ENCODE assay signal across 24 cellular contexts in the genomic region with DNA sequence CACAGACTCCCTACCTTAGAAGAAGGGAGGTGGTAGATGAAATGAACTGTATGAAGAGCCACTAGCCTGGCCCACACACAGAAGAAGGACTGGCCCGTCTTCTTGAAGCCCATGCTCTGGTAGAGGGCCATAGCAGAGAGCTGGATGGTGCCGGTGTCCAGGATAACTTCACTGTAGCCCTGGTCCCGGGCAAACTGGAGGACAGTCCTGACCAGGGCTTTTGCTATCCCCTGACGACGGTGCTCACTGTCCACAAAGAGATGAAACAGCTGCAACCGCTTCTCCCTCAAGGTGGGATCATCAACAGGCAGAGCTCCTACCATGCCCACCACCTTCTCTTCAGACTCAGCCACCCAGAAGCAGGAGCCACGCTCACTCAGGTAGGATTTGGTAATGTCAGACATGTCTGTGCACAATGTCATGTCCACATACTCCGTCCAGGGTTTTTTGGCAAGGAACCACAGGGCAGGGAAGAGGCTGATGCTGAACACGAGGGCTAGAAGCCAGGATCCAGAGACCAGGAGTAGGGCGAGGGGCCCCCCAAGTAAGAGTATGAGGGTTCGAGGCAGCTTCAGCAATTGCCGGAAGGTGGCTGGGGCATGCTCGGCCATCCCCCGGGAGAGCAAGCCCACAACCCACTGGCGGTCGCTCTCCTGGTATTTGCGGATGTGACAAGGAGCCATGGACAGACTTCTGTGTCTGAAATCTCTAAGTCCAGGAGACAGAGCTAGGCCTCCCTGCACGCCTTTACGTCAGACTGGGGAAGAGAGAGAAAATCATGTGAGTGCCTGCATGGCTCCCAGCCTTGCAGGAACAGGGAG. TPM values are rescaled to one million over a fixed set of nuclear protein-coding genes. Genes with fewer than 3 reads are reported as not detected.
"Had no signal": no experiment of that assay in that cellular context is flagged by ENCODE, and none has a peak within 500 bp of the region (broad histone marks: within the 10 kb centered on the region; RNA-seq: fewer than 3 reads in every experiment).

No MANE protein-coding gene starts in this region.

- H3K4me3 ChIP-seq: breast epithelium, Peyer's patch, SJSA1 had no signal

- H3K27ac ChIP-seq: Peyer's patch, SJSA1, VCaP had no signal

- H3K27me3 ChIP-seq: breast epithelium, Peyer's patch, SJSA1 had no signal

- H3K36me3 ChIP-seq: breast epithelium, Peyer's patch, SJSA1 had no signal

- H3K4me1 ChIP-seq: breast epithelium, SJSA1 had no signal

- H3K9me3 ChIP-seq: breast epithelium, Peyer's patch, SJSA1 had no signal

- DNase-seq: activated CD4-positive, alpha-beta T cell treated with anti-CD3 and anti-CD28 coated beads, Interleukin-2, amount 50 U/mL, for 1 hour; activated CD4-positive, CD25-positive, alpha-beta regulatory T cell; activated CD8-positive, alpha-beta memory T cell treated with anti-CD3 and anti-CD28 coated beads, Interleukin-2, amount 50 U/mL, for 4 hours; activated CD8-positive, alpha-beta T cell treated with anti-CD3 and anti-CD28 coated beads for 36 hours; activated T-cell treated with anti-CD3 and anti-CD28 coated beads, Interleukin-2, amount 50 U/mL, for 72 hours; aorta; IMR-90; Kasumi-1; KBM-7; NCI-H1105 treated with DMSO at 0.1 percent for 48 hours; NCI-H146; NCI-H187 treated with DMSO at 0.1 percent for 48 hours; NCI-H2081 treated with DMSO at 0.1 percent for 48 hours; NCI-H446; NCI-H524; Peyer's patch; SHP77; T-cell; T-helper 2 cell; T1000 had no signal

- ATAC-seq: activated CD8-positive, alpha-beta T cell treated with anti-CD3 and anti-CD28 coated beads for 36 hours; activated T-cell treated with anti-CD3 and anti-CD28 coated beads, Interleukin-2, amount 50 U/mL, for 72 hours; T-cell had no signal

- FAIRE-seq: TTC549 had no signal

RNA-seq across cellular contexts. Expression of a gene that starts 1.1 kb away (rescaled TPM):
- total RNA-seq: activated CD8-positive, alpha-beta T cell treated with anti-CD3 and anti-CD28 coated beads for 36 hours; activated T-cell treated with anti-CD3 and anti-CD28 coated beads, Interleukin-2, amount 50 U/mL, for 72 hours; aorta; breast epithelium; IMR-90; SJSA1; T-cell had no signal
- polyA plus RNA-seq: aorta, IMR-90 had no signal
